In genomic region chr4:168993724-168994510, GRCh38 we compare ENCODE assay signal across 15 cellular contexts. TPM values are rescaled to one million over a fixed set of nuclear protein-coding genes. Genes with fewer than 3 reads are reported as not detected.
DNase-seq lines count a peak whose midpoint lies in the region; ATAC-seq, FAIRE-seq and TF ChIP-seq lines count a peak whose summit lies in the region.
"Had no signal": no experiment of that assay in that cellular context is flagged by ENCODE, and none has a peak within 500 bp of the region (broad histone marks: within the 10 kb centered on the region; RNA-seq: fewer than 3 reads in every experiment).

No MANE protein-coding gene starts in this region.

- peaks cover 9% of the 10 kb centered on the region for H3K36me3 Mint-ChIP-seq in activated CD8-positive, alpha-beta memory T cell treated with anti-CD3 and anti-CD28 coated beads, Interleukin-2, amount 10 ng/mL, durations not matched to agents 7 days and 5 days

- CTCF ChIA-PET in activated CD8-positive, alpha-beta memory T cell treated with anti-CD3 and anti-CD28 coated beads, Interleukin-2, amount 10 ng/mL, durations not matched to agents 7 days and 5 days (lab: Charles Lee): no interaction called here

- H3K9me3 ChIP-seq in WERI-Rb-1 (ENCODE audit: severe bottlenecking) (no peaks in the 10 kb centered on the region), upper lobe of right lung (no peaks in the 10 kb centered on the region)

- H3K4me3 Mint-ChIP-seq in activated CD8-positive, alpha-beta memory T cell treated with anti-CD3 and anti-CD28 coated beads, Interleukin-2, amount 10 ng/mL, durations not matched to agents 7 days and 5 days: no peak overlapping the region
- H3K4me3 Mint-ChIP-seq: activated T-cell treated with anti-CD3 and anti-CD28 coated beads, Interleukin-2, amount 50 U/mL, for 72 hours; immature natural killer cell; stimulated activated naive CD8-positive, alpha-beta T cell treated with anti-CD3 and anti-CD28 coated beads, Interleukin-15, Interleukin-2, amounts not matched to agents 100 ng/mL and 50 ng/mL, for 24 hours had no signal

- peaks cover 13% of the 10 kb centered on the region for H3K36me3 ChIP-seq in WERI-Rb-1
- no peaks in the 10 kb centered on the region for H3K36me3 ChIP-seq in kidney epithelial cell (ENCODE audit: control insufficient read depth, insufficient read depth, low read length)
- peaks cover 23% of the 10 kb centered on the region for H3K36me3 ChIP-seq in upper lobe of right lung

- intact Hi-C loops in upper lobe of right lung (cut with DNase I): no loop called here

- H3K4me1 ChIP-seq in upper lobe of right lung: no peaks in the 10 kb centered on the region

- H3K27me3 ChIP-seq in WERI-Rb-1 (ENCODE audit: insufficient read depth, low read depth, severe bottlenecking) (no peaks in the 10 kb centered on the region), kidney epithelial cell (ENCODE audit: control insufficient read depth, insufficient read depth, low read length) (no peaks in the 10 kb centered on the region), upper lobe of right lung (no peaks in the 10 kb centered on the region)
- H3K27me3 ChIP-seq: cardiac muscle cell had no signal

- H3K27ac ChIP-seq in WERI-Rb-1 (no peak overlapping the region), upper lobe of right lung (no peak overlapping the region)
- H3K27ac ChIP-seq: cardiac muscle cell had no signal

- peak; percentile 21 for DNase-seq in activated CD8-positive, alpha-beta memory T cell treated with anti-CD3 and anti-CD28 coated beads, Interleukin-2, amount 10 ng/mL, durations not matched to agents 7 days and 5 days
- no peak for DNase-seq in activated CD8-positive, alpha-beta memory T cell treated with anti-CD3 and anti-CD28 coated beads, Interleukin-2, amount 50 U/mL, for 48 hours
- DNase-seq in WERI-Rb-1: peak; percentile 27
- DNase-seq in kidney epithelial cell (ENCODE audit: low read depth): peak; percentile 21
- DNase-seq in upper lobe of right lung: no peak
- no peak for DNase-seq in globus pallidus (ENCODE audit: low spot score)
- DNase-seq in H54 (ENCODE audit: insufficient read length, low spot score): no peak
- DNase-seq: activated T-cell treated with anti-CD3 and anti-CD28 coated beads, Interleukin-2, amount 50 U/mL, for 72 hours; DMS53; immature natural killer cell; NCI-H1694 treated with DMSO at 0.1 percent for 48 hours; stimulated activated CD4-positive, alpha-beta T cell treated with anti-CD3 and anti-CD28 coated beads, Interleukin-1b, Interleukin-23, amount 100 ng/mL, for 48 hours had no signal

- FAIRE-seq in H54 (lab: Jason Lieb, UNC): no peak

- no peaks in the 10 kb centered on the region for H3K27me3 Mint-ChIP-seq in activated CD8-positive, alpha-beta memory T cell treated with anti-CD3 and anti-CD28 coated beads, Interleukin-2, amount 10 ng/mL, durations not matched to agents 7 days and 5 days
- H3K27me3 Mint-ChIP-seq: stimulated activated naive CD8-positive, alpha-beta T cell treated with anti-CD3 and anti-CD28 coated beads, Interleukin-15, Interleukin-2, amounts not matched to agents 100 ng/mL and 50 ng/mL, for 24 hours had no signal

- TF ChIP-seq CTCF in WERI-Rb-1 (IDR thresholded peaks at IDR 0.05; ENCODE audit: low read depth, low read length): no peak
- no peak for TF ChIP-seq CTCF in kidney epithelial cell (IDR thresholded peaks at IDR 0.05; ENCODE audit: insufficient read depth, low read length, poor library complexity, severe bottlenecking)
- no peak for TF ChIP-seq CTCF in upper lobe of right lung (IDR thresholded peaks at IDR 0.05)

- H3K27ac Mint-ChIP-seq in activated CD8-positive, alpha-beta memory T cell treated with anti-CD3 and anti-CD28 coated beads, Interleukin-2, amount 10 ng/mL, durations not matched to agents 7 days and 5 days: no peak overlapping the region
- H3K27ac Mint-ChIP-seq: activated T-cell treated with anti-CD3 and anti-CD28 coated beads, Interleukin-2, amount 50 U/mL, for 72 hours; immature natural killer cell; stimulated activated naive CD8-positive, alpha-beta T cell treated with anti-CD3 and anti-CD28 coated beads, Interleukin-15, Interleukin-2, amounts not matched to agents 100 ng/mL and 50 ng/mL, for 24 hours had no signal

- no peak for ATAC-seq in activated CD8-positive, alpha-beta memory T cell treated with anti-CD3 and anti-CD28 coated beads, Interleukin-2, amount 10 ng/mL, durations not matched to agents 7 days and 5 days
- peak; percentile 62 for ATAC-seq in upper lobe of right lung
- ATAC-seq in HG03378 (IDR thresholded peaks at IDR 0.05; ENCODE audit: unreplicated experiment): no peak
- ATAC-seq: activated T-cell treated with anti-CD3 and anti-CD28 coated beads, Interleukin-2, amount 50 U/mL, for 72 hours had no signal

- TF ChIP-seq POLR2A in H54 (IDR thresholded peaks at IDR 0.05; ENCODE audit: low read depth, low read length): no peak

- H3K4me3 ChIP-seq in WERI-Rb-1 (ENCODE audit: low read depth, low read length) (no peak overlapping the region), kidney epithelial cell (ENCODE audit: low read depth, low read length) (no peak overlapping the region), upper lobe of right lung (no peak overlapping the region)
- H3K4me3 ChIP-seq: cardiac muscle cell had no signal

- H3K9me3 Mint-ChIP-seq in activated CD8-positive, alpha-beta memory T cell treated with anti-CD3 and anti-CD28 coated beads, Interleukin-2, amount 10 ng/mL, durations not matched to agents 7 days and 5 days (ENCODE audit: low read depth): no peaks in the 10 kb centered on the region
- H3K9me3 Mint-ChIP-seq: activated T-cell treated with anti-CD3 and anti-CD28 coated beads, Interleukin-2, amount 50 U/mL, for 72 hours; immature natural killer cell; stimulated activated naive CD8-positive, alpha-beta T cell treated with anti-CD3 and anti-CD28 coated beads, Interleukin-15, Interleukin-2, amounts not matched to agents 100 ng/mL and 50 ng/mL, for 24 hours had no signal

- H3K4me1 Mint-ChIP-seq in activated CD8-positive, alpha-beta memory T cell treated with anti-CD3 and anti-CD28 coated beads, Interleukin-2, amount 10 ng/mL, durations not matched to agents 7 days and 5 days: no peaks in the 10 kb centered on the region

RNA-seq across cellular contexts. Expression of gene CBR4, which starts 16.1 kb away (rescaled TPM):
- 10 to 100 TPM; 16.0 to 17.8 TPM for total RNA-seq in activated CD8-positive, alpha-beta memory T cell treated with anti-CD3 and anti-CD28 coated beads, Interleukin-2, amount 10 ng/mL, durations not matched to agents 7 days and 5 days
- total RNA-seq in kidney epithelial cell (8.0 and 16.1 TPM in 2 replicates), upper lobe of right lung (13.6 TPM)

Comparison
In these comparisons a context has a peak if more than half of its experiments do, and no peak if none do; other contexts are left out.
1. DNase-seq: peak in activated CD8-positive, alpha-beta memory T cell treated with anti-CD3 and anti-CD28 coated beads, Interleukin-2, amount 10 ng/mL, durations not matched to agents 7 days and 5 days (single experiment), WERI-Rb-1 (single experiment) and kidney epithelial cell (single experiment); none in activated CD8-positive, alpha-beta memory T cell treated with anti-CD3 and anti-CD28 coated beads, Interleukin-2, amount 50 U/mL, for 48 hours (single experiment), upper lobe of right lung (single experiment), globus pallidus (single experiment) and H54 (single experiment).